ENCODE assay signal across 1 cellular context in the genomic region with DNA sequence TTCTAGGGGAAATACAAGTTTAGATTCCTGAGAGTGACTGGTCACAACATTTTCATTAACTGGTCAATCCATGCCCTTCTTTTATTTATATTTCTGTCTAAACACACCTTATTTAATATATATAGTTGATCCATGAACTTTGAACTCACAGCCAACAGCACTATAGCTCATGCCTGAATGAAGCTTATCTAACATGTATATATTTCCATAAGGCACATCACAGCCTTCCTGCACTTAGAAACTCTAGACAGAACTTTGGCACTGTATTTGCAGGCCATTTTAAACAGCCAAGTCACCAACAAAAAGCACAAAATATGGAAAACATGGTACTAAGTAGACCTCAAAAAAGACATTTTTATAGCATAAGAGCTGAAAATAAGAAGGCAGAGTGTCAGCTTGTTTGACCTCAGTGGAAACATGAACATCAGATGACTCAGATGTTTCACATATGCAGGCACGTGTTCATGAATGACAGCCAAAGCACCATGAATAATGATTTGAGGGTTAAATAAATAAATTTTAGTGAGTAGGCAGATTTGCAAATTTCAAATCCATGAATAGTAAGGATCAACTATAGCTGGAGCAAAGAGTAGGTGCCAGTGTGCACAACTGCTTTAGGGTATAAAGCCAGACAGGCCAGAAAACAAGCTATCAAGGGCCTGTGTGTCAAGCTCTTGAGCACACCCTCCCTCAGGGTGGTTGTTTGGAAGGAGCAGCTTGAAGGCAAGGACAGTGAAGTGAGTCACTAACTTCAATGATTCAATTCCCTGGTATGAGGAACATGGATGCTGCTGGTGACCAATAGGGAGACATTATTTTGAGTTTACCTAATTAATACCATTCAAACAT.
A peak's percentile ranks its signal among the peaks of the same experiment; 100 is the strongest.
TF ChIP-seq lines count a peak whose summit lies in the region.

No MANE protein-coding gene starts in this region.

TF ChIP-seq in IMR-90, 13 proteins besides CTCF, POLR2A, EP300 and RAD21 (continued from another document):
- TF ChIP-seq, protein P1, sequence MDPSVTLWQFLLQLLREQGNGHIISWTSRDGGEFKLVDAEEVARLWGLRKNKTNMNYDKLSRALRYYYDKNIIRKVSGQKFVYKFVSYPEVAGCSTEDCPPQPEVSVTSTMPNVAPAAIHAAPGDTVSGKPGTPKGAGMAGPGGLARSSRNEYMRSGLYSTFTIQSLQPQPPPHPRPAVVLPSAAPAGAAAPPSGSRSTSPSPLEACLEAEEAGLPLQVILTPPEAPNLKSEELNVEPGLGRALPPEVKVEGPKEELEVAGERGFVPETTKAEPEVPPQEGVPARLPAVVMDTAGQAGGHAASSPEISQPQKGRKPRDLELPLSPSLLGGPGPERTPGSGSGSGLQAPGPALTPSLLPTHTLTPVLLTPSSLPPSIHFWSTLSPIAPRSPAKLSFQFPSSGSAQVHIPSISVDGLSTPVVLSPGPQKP (IDR thresholded peaks at IDR 0.05; ENCODE audit: borderline replicate concordance, low read depth, low read length): no peak
- TF ChIP-seq NFE2L2 (IDR thresholded peaks at IDR 0.05; ENCODE audit: low read depth, low read length) (peak; percentile 55; the same call in 1 of the 2 replicates), RFX5 (IDR thresholded peaks at IDR 0.05; ENCODE audit: low read depth, low read length) (no peak), CHD1 (IDR thresholded peaks at IDR 0.05; ENCODE audit: low read depth, low read length) (no peak)
